Comparison of ENCODE assay signal across 41 cellular contexts in the genomic region with DNA sequence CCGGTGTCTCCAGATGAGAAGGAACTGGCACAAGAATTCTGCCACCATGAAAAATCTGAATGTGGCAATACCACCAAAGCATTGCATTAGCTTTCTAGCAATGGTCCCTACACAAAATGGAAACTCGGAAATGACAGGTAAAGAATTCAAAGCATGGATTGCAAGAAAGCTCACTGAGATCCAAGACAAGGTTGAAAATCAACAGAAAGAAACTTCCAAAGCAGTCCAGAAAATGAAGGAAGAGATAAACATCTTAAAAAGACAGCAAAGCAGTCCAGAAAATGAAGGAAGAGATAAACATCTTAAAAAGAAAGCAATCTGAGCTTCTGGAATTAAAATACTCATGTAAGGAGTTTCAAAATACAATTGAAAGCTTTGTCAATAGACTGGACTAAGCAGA. TPM values are rescaled to one million over a fixed set of nuclear protein-coding genes. Genes with fewer than 3 reads are reported as not detected.
"Had no signal": no experiment of that assay in that cellular context is flagged by ENCODE, and none has a peak within 500 bp of the region (broad histone marks: within the 10 kb centered on the region; RNA-seq: fewer than 3 reads in every experiment).

No MANE protein-coding gene starts in this region.

- DNase-seq: activated effector memory CD4-positive, alpha-beta T cell treated with anti-CD3 and anti-CD28 coated beads, Interleukin-2, amount 50 U/mL, for 16 hours; activated effector memory CD4-positive, alpha-beta T cell treated with Interleukin-2 at 50 U/mL for 16 hours; activated gamma-delta T cell; activated gamma-delta T cell treated with Interleukin-2 at 50 U/mL for 16 hours; activated naive CD4-positive, alpha-beta T cell; activated naive CD4-positive, alpha-beta T cell treated with anti-CD3 and anti-CD28 coated beads for 36 hours; activated naive CD4-positive, alpha-beta T cell treated with anti-CD3 and anti-CD28 coated beads, Interleukin-2, amount 10 ng/mL, durations not matched to agents 7 days and 5 days; activated naive CD4-positive, alpha-beta T cell treated with anti-CD3 and anti-CD28 coated beads, Interleukin-2, amount 50 U/mL, for 16 hours; activated naive CD4-positive, alpha-beta T cell treated with Interleukin-2 at 50 U/mL for 16 hours; activated naive CD8-positive, alpha-beta T cell treated with anti-CD3 and anti-CD28 coated beads for 36 hours; activated naive CD8-positive, alpha-beta T cell treated with anti-CD3 and anti-CD28 coated beads, Interleukin-2, amount 10 ng/mL, durations not matched to agents 7 days and 5 days; activated naive CD8-positive, alpha-beta T cell treated with anti-CD3 and anti-CD28 coated beads, Interleukin-2, amount 50 U/mL, for 24 hours; activated T-cell treated with anti-CD3 and anti-CD28 coated beads, Interleukin-2, amount 50 U/mL, for 1 hour; activated T-cell treated with anti-CD3 and anti-CD28 coated beads, Interleukin-2, amount 50 U/mL, for 24 hours; activated T-cell treated with anti-CD3 and anti-CD28 coated beads, Interleukin-2, amount 50 U/mL, for 4 hours; activated T-cell treated with anti-CD3 and anti-CD28 coated beads, Interleukin-2, amount 50 U/mL, for 48 hours; activated T-cell treated with anti-CD3 and anti-CD28 coated beads, Interleukin-2, amount 50 U/mL, for 72 hours; adrenal gland; amniotic stem cell; amygdala; anterior cingulate cortex; aorta; body of pancreas; brain microvascular endothelial cell; caudate nucleus; central memory CD4-positive, alpha-beta T cell; cerebellar nuclear complex had no signal

- H3K4me1 Mint-ChIP-seq: activated naive CD4-positive, alpha-beta T cell treated with anti-CD3 and anti-CD28 coated beads, Interleukin-2, amount 10 ng/mL, durations not matched to agents 7 days and 5 days; activated naive CD4-positive, alpha-beta T cell treated with anti-CD3 and anti-CD28 coated beads, Interleukin-2, amount 50 U/mL, for 24 hours; activated naive CD8-positive, alpha-beta T cell treated with anti-CD3 and anti-CD28 coated beads for 36 hours; activated naive CD8-positive, alpha-beta T cell treated with anti-CD3 and anti-CD28 coated beads, Interleukin-2, amount 10 ng/mL, durations not matched to agents 7 days and 5 days; activated naive CD8-positive, alpha-beta T cell treated with anti-CD3 and anti-CD28 coated beads, Interleukin-2, amount 50 U/mL, for 24 hours; activated T-helper 17 cell treated with anti-CD3 and anti-CD28 coated beads, Interleukin-2, amount 50 U/mL, for 72 hours; brain; central memory CD8-positive, alpha-beta T cell had no signal

- H3K36me3 ChIP-seq: adrenal gland, ascending aorta, brain microvascular endothelial cell, breast epithelium, cardiac muscle cell had no signal

- H3K27ac Mint-ChIP-seq: activated naive CD4-positive, alpha-beta T cell treated with anti-CD3 and anti-CD28 coated beads for 36 hours; activated naive CD4-positive, alpha-beta T cell treated with anti-CD3 and anti-CD28 coated beads, Interleukin-2, amount 10 ng/mL, durations not matched to agents 7 days and 5 days; activated naive CD4-positive, alpha-beta T cell treated with anti-CD3 and anti-CD28 coated beads, Interleukin-2, amount 50 U/mL, for 24 hours; activated naive CD4-positive, alpha-beta T cell treated with anti-CD3 and anti-CD28 coated beads, Interleukin-2, amount 50 U/mL, for 72 hours; activated naive CD8-positive, alpha-beta T cell; activated naive CD8-positive, alpha-beta T cell treated with anti-CD3 and anti-CD28 coated beads for 36 hours; activated naive CD8-positive, alpha-beta T cell treated with anti-CD3 and anti-CD28 coated beads, Interleukin-2, amount 10 ng/mL, durations not matched to agents 7 days and 5 days; activated naive CD8-positive, alpha-beta T cell treated with anti-CD3 and anti-CD28 coated beads, Interleukin-2, amount 50 U/mL, for 24 hours; activated T-cell treated with anti-CD3 and anti-CD28 coated beads, Interleukin-2, amount 50 U/mL, for 24 hours; activated T-cell treated with anti-CD3 and anti-CD28 coated beads, Interleukin-2, amount 50 U/mL, for 72 hours; activated T-helper 1 cell treated with anti-CD3 and anti-CD28 coated beads, Interleukin-12 subunit alpha, Interleukin-12 subunit beta, Interleukin-2, Interleukin-4 antibody, amounts not matched to agents 30 ng/mL and 10 ng/mL and 1 ng/mL, durations not matched to agents 14 hours and 24 hours and 36 hours; activated T-helper 17 cell treated with anti-CD3 and anti-CD28 coated beads, Interleukin-2, amount 50 U/mL, for 72 hours; activated T-helper 2 cell treated with anti-CD3 and anti-CD28 coated beads, Interferon-gamma antibody, Interleukin-2, Interleukin-4, amounts not matched to agents 10 μg/mL and 5 μg/mL and 100 μg/mL, durations not matched to agents 14 hours and 24 hours and 36 hours; brain had no signal

- H3K4me3 ChIP-seq: adrenal gland, ascending aorta, body of pancreas, breast epithelium, cardiac muscle cell had no signal

- FAIRE-seq: bronchial epithelial cell had no signal

- H3K27me3 ChIP-seq: ascending aorta, body of pancreas, brain microvascular endothelial cell, breast epithelium, cardiac muscle cell had no signal

- H3K4me1 ChIP-seq: adrenal gland, ascending aorta, body of pancreas, breast epithelium had no signal

- H3K4me3 Mint-ChIP-seq: activated naive CD4-positive, alpha-beta T cell treated with anti-CD3 and anti-CD28 coated beads for 36 hours; activated naive CD4-positive, alpha-beta T cell treated with anti-CD3 and anti-CD28 coated beads, Interleukin-2, amount 10 ng/mL, durations not matched to agents 7 days and 5 days; activated naive CD4-positive, alpha-beta T cell treated with anti-CD3 and anti-CD28 coated beads, Interleukin-2, amount 50 U/mL, for 24 hours; activated naive CD8-positive, alpha-beta T cell; activated naive CD8-positive, alpha-beta T cell treated with anti-CD3 and anti-CD28 coated beads for 36 hours; activated naive CD8-positive, alpha-beta T cell treated with anti-CD3 and anti-CD28 coated beads, Interleukin-2, amount 10 ng/mL, durations not matched to agents 7 days and 5 days; activated naive CD8-positive, alpha-beta T cell treated with anti-CD3 and anti-CD28 coated beads, Interleukin-2, amount 50 U/mL, for 24 hours; activated T-cell treated with anti-CD3 and anti-CD28 coated beads, Interleukin-2, amount 50 U/mL, for 24 hours; activated T-cell treated with anti-CD3 and anti-CD28 coated beads, Interleukin-2, amount 50 U/mL, for 4 hours; activated T-cell treated with anti-CD3 and anti-CD28 coated beads, Interleukin-2, amount 50 U/mL, for 72 hours; activated T-helper 1 cell treated with anti-CD3 and anti-CD28 coated beads, Interleukin-12 subunit alpha, Interleukin-12 subunit beta, Interleukin-2, Interleukin-4 antibody, amounts not matched to agents 30 ng/mL and 10 ng/mL and 1 ng/mL, durations not matched to agents 14 hours and 24 hours and 36 hours; activated T-helper 17 cell treated with anti-CD3 and anti-CD28 coated beads, Interleukin-2, amount 50 U/mL, for 72 hours; brain; central memory CD8-positive, alpha-beta T cell had no signal

- H3K36me3 Mint-ChIP-seq: activated naive CD4-positive, alpha-beta T cell treated with anti-CD3 and anti-CD28 coated beads, Interleukin-2, amount 10 ng/mL, durations not matched to agents 7 days and 5 days; activated naive CD8-positive, alpha-beta T cell; activated naive CD8-positive, alpha-beta T cell treated with anti-CD3 and anti-CD28 coated beads for 36 hours; activated naive CD8-positive, alpha-beta T cell treated with anti-CD3 and anti-CD28 coated beads, Interleukin-2, amount 10 ng/mL, durations not matched to agents 7 days and 5 days had no signal

- H3K27me3 Mint-ChIP-seq: brain had no signal

- H3K27ac ChIP-seq: adrenal gland, ascending aorta, body of pancreas, brain microvascular endothelial cell, breast epithelium, cardiac muscle cell had no signal

- ATAC-seq: activated naive CD4-positive, alpha-beta T cell treated with anti-CD3 and anti-CD28 coated beads, Interleukin-2, amount 50 U/mL, for 72 hours; activated naive CD8-positive, alpha-beta T cell treated with anti-CD3 and anti-CD28 coated beads, Interleukin-2, amount 50 U/mL, for 24 hours; activated T-cell treated with anti-CD3 and anti-CD28 coated beads, Interleukin-2, amount 50 U/mL, for 4 hours; activated T-cell treated with anti-CD3 and anti-CD28 coated beads, Interleukin-2, amount 50 U/mL, for 72 hours; activated T-helper 17 cell treated with anti-CD3 and anti-CD28 coated beads, Interleukin-2, amount 50 U/mL, for 72 hours; body of pancreas had no signal

- H3K9me3 ChIP-seq: adrenal gland, body of pancreas had no signal

RNA-seq across cellular contexts. Expression of a gene that starts 16.8 kb away (rescaled TPM):
- total RNA-seq: activated naive CD4-positive, alpha-beta T cell treated with anti-CD3 and anti-CD28 coated beads for 36 hours; activated naive CD4-positive, alpha-beta T cell treated with anti-CD3 and anti-CD28 coated beads, Interleukin-2, amount 50 U/mL, for 72 hours; activated naive CD8-positive, alpha-beta T cell treated with anti-CD3 and anti-CD28 coated beads for 36 hours; activated naive CD8-positive, alpha-beta T cell treated with anti-CD3 and anti-CD28 coated beads, Interleukin-2, amount 10 ng/mL, durations not matched to agents 7 days and 5 days; activated T-cell treated with anti-CD3 and anti-CD28 coated beads, Interleukin-2, amount 50 U/mL, for 4 hours; activated T-cell treated with anti-CD3 and anti-CD28 coated beads, Interleukin-2, amount 50 U/mL, for 72 hours; activated T-helper 1 cell treated with anti-CD3 and anti-CD28 coated beads, Interleukin-12 subunit alpha, Interleukin-12 subunit beta, Interleukin-2, Interleukin-4 antibody, amounts not matched to agents 30 ng/mL and 10 ng/mL and 1 ng/mL, durations not matched to agents 14 hours and 24 hours and 36 hours; activated T-helper 17 cell treated with anti-CD3 and anti-CD28 coated beads, Interleukin-2, amount 50 U/mL, for 72 hours; activated T-helper 2 cell treated with anti-CD3 and anti-CD28 coated beads, Interferon-gamma antibody, Interleukin-2, Interleukin-4, amounts not matched to agents 10 μg/mL and 5 μg/mL and 100 μg/mL, durations not matched to agents 14 hours and 24 hours and 36 hours; adrenal gland; aorta; ascending aorta; body of pancreas; bronchial epithelial cell; cardiac muscle cell; cerebellum; chondrocyte had no signal

RNA-seq across cellular contexts. Expression of a gene that starts 46.8 kb away (rescaled TPM):
- total RNA-seq: activated naive CD4-positive, alpha-beta T cell treated with anti-CD3 and anti-CD28 coated beads for 36 hours; activated naive CD4-positive, alpha-beta T cell treated with anti-CD3 and anti-CD28 coated beads, Interleukin-2, amount 50 U/mL, for 72 hours; activated naive CD8-positive, alpha-beta T cell treated with anti-CD3 and anti-CD28 coated beads for 36 hours; activated naive CD8-positive, alpha-beta T cell treated with anti-CD3 and anti-CD28 coated beads, Interleukin-2, amount 10 ng/mL, durations not matched to agents 7 days and 5 days had no signal
